ENCODE assay signal across 10 cellular contexts in genomic region chr9:133119039-133119438, GRCh38. TPM values are rescaled to one million over a fixed set of nuclear protein-coding genes. Genes with fewer than 3 reads are reported as not detected.
DNase-seq lines count a peak whose midpoint lies in the region; TF ChIP-seq lines count a peak whose summit lies in the region.
"Had no signal": no experiment of that assay in that cellular context is flagged by ENCODE, and none has a peak within 500 bp of the region (broad histone marks: within the 10 kb centered on the region; RNA-seq: fewer than 3 reads in every experiment).

No MANE protein-coding gene starts in this region.

- in situ Hi-C loops in G401 (cut with HindIII; ENCODE audit: low sequenced_read_pairs): no loop called here

- H3K4me1 ChIP-seq in hepatocyte (ENCODE audit: insufficient read depth) (peaks cover 54% of the 10 kb centered on the region), rectal smooth muscle tissue (ENCODE audit: control insufficient read depth, insufficient read depth, low read length) (peaks cover 35% of the 10 kb centered on the region), PC-9 (replicated peaks; ENCODE audit: insufficient read depth) (peaks cover 23% of the 10 kb centered on the region)

- no peak overlapping the region for H3K9ac ChIP-seq in rectal smooth muscle tissue (ENCODE audit: low read length)

- H3K27ac ChIP-seq in angular gyrus (ENCODE audit: low read depth, low read length) (peak overlapping the region; percentile 97), hepatocyte (peak overlapping the region; percentile 83), rectal smooth muscle tissue (ENCODE audit: low read depth, low read length) (peak overlapping the region; percentile 57), PC-9 (no peak overlapping the region)

- POLR2A ChIA-PET in PC-9 (lab: Charles Lee; ENCODE audit: unreplicated experiment): interaction anchor here (0.5 kb wide), 1 partner anchor 30 kb away, joined by 27 read pairs; no protein-coding TSS in a partner anchor

- WGBS in hepatocyte (ENCODE audit: low lambda C conversion rate, missing lambda C conversion rate): 61% methylated on average over 10 of the region's 10 CpGs

- H3K27me3 ChIP-seq in hepatocyte: no peaks in the 10 kb centered on the region
- no peaks in the 10 kb centered on the region for H3K27me3 ChIP-seq in rectal smooth muscle tissue (ENCODE audit: control insufficient read depth, insufficient read depth, low read length)
- H3K27me3 ChIP-seq in PC-9 (ENCODE audit: insufficient read depth, low read depth): no peaks in the 10 kb centered on the region

- intact Hi-C loops in PC-9 (cut with micrococcal nuclease; ENCODE audit: unreplicated experiment): no loop called here

- CTCF ChIA-PET in PC-9 (lab: Charles Lee): interaction anchor here (0.8 kb wide), 1 partner anchor 25 kb away, joined by 5 read pairs; no protein-coding TSS in a partner anchor

- H3K4me3 ChIP-seq in hepatocyte (no peak overlapping the region), rectal smooth muscle tissue (ENCODE audit: low read length) (peak overlapping the region; percentile 56), PC-9 (no peak overlapping the region)

- peak overlapping the region; percentile 100 for H3K4me2 ChIP-seq in hepatocyte
- no peak overlapping the region for H3K4me2 ChIP-seq in PC-9

- H3K9me3 ChIP-seq in hepatocyte (ENCODE audit: low read depth) (no peaks in the 10 kb centered on the region), PC-9 (ENCODE audit: insufficient read depth, low read depth) (no peaks in the 10 kb centered on the region)

- no peaks in the 10 kb centered on the region for H3K36me3 ChIP-seq in hepatocyte (replicated peaks; ENCODE audit: insufficient read depth, low read depth)
- no peaks in the 10 kb centered on the region for H3K36me3 ChIP-seq in rectal smooth muscle tissue (ENCODE audit: control insufficient read depth, insufficient read depth, low read length)
- H3K36me3 ChIP-seq in PC-9 (ENCODE audit: low read depth): no peaks in the 10 kb centered on the region

- peaks cover 54% of the 10 kb centered on the region for H4K20me1 ChIP-seq in hepatocyte (ENCODE audit: insufficient read depth, poor library complexity, severe bottlenecking)
- peaks cover 39% of the 10 kb centered on the region for H4K20me1 ChIP-seq in PC-9 (ENCODE audit: insufficient read depth)

- H3F3A ChIP-seq in PC-9 (ENCODE audit: insufficient read depth, low read depth): peaks cover 21% of the 10 kb centered on the region; the same call in 1 of the 2 replicates

- no TSS peak for BruUV-seq in PC-9 (replicated peaks; lab: Mats Ljungman, UMichigan)

- H2AFZ ChIP-seq in hepatocyte (no peak overlapping the region), PC-9 (no peak overlapping the region)

- no peaks in the 10 kb centered on the region for H3K9me2 ChIP-seq in hepatocyte (replicated peaks; ENCODE audit: insufficient read depth)
- H3K9me2 ChIP-seq in PC-9 (ENCODE audit: insufficient read depth): no peaks in the 10 kb centered on the region

- no peak for TF ChIP-seq CTCF in hepatocyte (IDR thresholded peaks at IDR 0.05; ENCODE audit: poor library complexity)
- no peak for TF ChIP-seq CTCF in PC-9 (conservative IDR thresholded peaks at IDR 0.05)

- DNase-seq in G401 (ENCODE audit: low spot score): peak; percentile 53
- DNase-seq in hepatocyte (ENCODE audit: low spot score): no peak
- no peak for DNase-seq in PC-9
- DNase-seq in OCI-M1 (lab: John Stamatoyannopoulos, UW): no peak
- DNase-seq in activated effector memory CD4-positive, alpha-beta T cell treated with Interleukin-2 at 50 U/mL for 16 hours: no peak
- no peak for DNase-seq in activated CD4-positive, alpha-beta T cell treated with anti-CD3 and anti-CD28 coated beads, Interleukin-2, amount 50 U/mL, for 1 hour
- DNase-seq: activated CD8-positive, alpha-beta memory T cell treated with anti-CD3 and anti-CD28 coated beads, Interleukin-2, amount 10 ng/mL, durations not matched to agents 7 days and 5 days; NCI-H510A treated with DMSO at 0.1 percent for 48 hours had no signal

- H3K79me2 ChIP-seq in hepatocyte: peaks cover 58% of the 10 kb centered on the region
- no peaks in the 10 kb centered on the region for H3K79me2 ChIP-seq in PC-9 (ENCODE audit: low read depth)

RNA-seq across cellular contexts. Expression of gene RALGDS, which starts 2.0 kb away (rescaled TPM):
- total RNA-seq in G401 (2014; rRNA removed; shearing (Covaris generic)): 21.7 and 29.8 TPM in 2 replicates
- total RNA-seq in hepatocyte: 26.9 and 30.9 TPM in 2 replicates
- 48.0 and 51.7 TPM in 2 replicates for polyA plus RNA-seq in hepatocyte
- 24.8 and 30.0 TPM in 2 replicates for total RNA-seq in PC-9 (2021)

RNA-seq across cellular contexts. Expression of gene GBGT1, which starts 44.7 kb away (rescaled TPM):
- total RNA-seq in G401 (2014; rRNA removed; shearing (Covaris generic)): not detected in 2 replicates
- total RNA-seq in hepatocyte (10.1 and 15.5 TPM in 2 replicates), PC-9 (2021) (1.2 and 3.0 TPM in 2 replicates)
- polyA plus RNA-seq in hepatocyte: 4.0 and 5.8 TPM in 2 replicates

RNA-seq across cellular contexts. Expression of gene CEL, which starts 57.3 kb away (rescaled TPM):
- 0.31 and 0.92 TPM in 2 replicates for total RNA-seq in G401 (2014; rRNA removed; shearing (Covaris generic))
- 2.4 and 4.4 TPM in 2 replicates for total RNA-seq in hepatocyte
- polyA plus RNA-seq in hepatocyte: 5.9 and 6.6 TPM in 2 replicates
- 2.7 TPM in 2 replicates for total RNA-seq in PC-9 (2021)
